ENCODE assay signal across 25 cellular contexts in the genomic region with DNA sequence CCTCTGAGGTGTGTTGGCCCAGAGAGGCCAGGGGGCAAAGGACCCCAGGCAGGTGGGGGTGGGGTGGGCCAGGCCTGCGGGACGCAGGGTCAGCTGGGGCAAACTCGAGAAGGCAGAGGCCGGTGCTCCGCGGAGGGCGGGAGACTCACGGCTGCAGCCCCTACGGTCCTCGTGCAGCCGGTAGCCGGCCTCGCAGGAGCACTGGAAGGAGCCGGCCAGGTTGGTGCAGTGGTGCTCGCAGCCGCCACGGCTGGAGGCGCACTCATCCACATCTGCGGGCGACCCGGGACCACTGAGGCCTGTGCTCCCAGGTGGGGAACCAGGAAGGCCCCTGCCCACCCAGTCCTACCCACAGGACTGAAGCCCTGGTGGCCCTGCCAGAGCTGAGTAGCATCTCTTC. TPM values are rescaled to one million over a fixed set of nuclear protein-coding genes. Genes with fewer than 3 reads are reported as not detected.
"Had no signal": no experiment of that assay in that cellular context is flagged by ENCODE, and none has a peak within 500 bp of the region (broad histone marks: within the 10 kb centered on the region; RNA-seq: fewer than 3 reads in every experiment).

No MANE protein-coding gene starts in this region.

- H3K4me1 Mint-ChIP-seq: endodermal cell had no signal

- H3K27me3 Mint-ChIP-seq: dendritic cell treated with granulocyte-macrophage colony-stimulating factor and Interleukin-4, amounts not matched to agents 40 ng/mL and 50 ng/mL, for 4 days; effector memory CD8-positive, alpha-beta T cell had no signal

- ATAC-seq: effector memory CD8-positive, alpha-beta T cell; esophagus mucosa; foreskin keratinocyte; gastrocnemius medialis; gastroesophageal sphincter; heart left ventricle; heart right ventricle had no signal

- H3K4me3 Mint-ChIP-seq: dendritic cell treated with granulocyte-macrophage colony-stimulating factor and Interleukin-4, amounts not matched to agents 40 ng/mL and 50 ng/mL, for 4 days; effector memory CD8-positive, alpha-beta T cell; endodermal cell had no signal

- H3K27ac ChIP-seq: colonic mucosa, coronary artery, dorsolateral prefrontal cortex, epithelial cell of prostate, esophagus muscularis mucosa, esophagus squamous epithelium, foreskin keratinocyte, gastrocnemius medialis, gastroesophageal sphincter, heart left ventricle, heart right ventricle had no signal

- H3K27ac Mint-ChIP-seq: dendritic cell treated with granulocyte-macrophage colony-stimulating factor and Interleukin-4, amounts not matched to agents 40 ng/mL and 50 ng/mL, for 4 days; effector memory CD8-positive, alpha-beta T cell; endodermal cell had no signal

- H3K9me3 Mint-ChIP-seq: dendritic cell treated with granulocyte-macrophage colony-stimulating factor and Interleukin-4, amounts not matched to agents 40 ng/mL and 50 ng/mL, for 4 days; effector memory CD8-positive, alpha-beta T cell; endodermal cell had no signal

- H3K9me3 ChIP-seq: colonic mucosa, esophagus muscularis mucosa, esophagus squamous epithelium, gastrocnemius medialis, gastroesophageal sphincter, heart left ventricle, heart right ventricle had no signal

- H3K4me3 ChIP-seq: colonic mucosa, coronary artery, dorsolateral prefrontal cortex, esophagus muscularis mucosa, esophagus squamous epithelium, gastrocnemius medialis, gastroesophageal sphincter, heart left ventricle, heart right ventricle had no signal

- H3K36me3 ChIP-seq: colonic mucosa, gastrocnemius medialis, heart left ventricle, heart right ventricle had no signal

- H3K27me3 ChIP-seq: colonic mucosa, dorsolateral prefrontal cortex, esophagus muscularis mucosa, esophagus squamous epithelium, gastrocnemius medialis, gastroesophageal sphincter, heart left ventricle, heart right ventricle had no signal

- DNase-seq: colonic mucosa; cortex of kidney; dermis blood vessel endothelial cell; dorsolateral prefrontal cortex; effector CD4-positive, alpha-beta T cell; effector CD8-positive, alpha-beta T cell; effector memory CD4-positive, alpha-beta T cell; effector memory CD8-positive, alpha-beta T cell; endodermal cell; erythroblast; esophagus squamous epithelium; foreskin fibroblast; foreskin keratinocyte; foreskin melanocyte; gastrocnemius medialis; glutamatergic neuron; heart left ventricle; heart right ventricle had no signal

- H3K4me1 ChIP-seq: colonic mucosa, foreskin keratinocyte, heart right ventricle had no signal

RNA-seq across cellular contexts. Expression of a gene that starts 55.3 kb away (rescaled TPM):
- total RNA-seq: frontal cortex had no signal
